In genomic region chr4:113090954-113091353, GRCh38 we compare ENCODE assay signal across 24 cellular contexts. TPM values are rescaled to one million over a fixed set of nuclear protein-coding genes. Genes with fewer than 3 reads are reported as not detected.
A peak's percentile ranks its signal among the peaks of the same experiment; 100 is the strongest.
DNase-seq lines count a peak whose midpoint lies in the region; ATAC-seq, FAIRE-seq and TF ChIP-seq lines count a peak whose summit lies in the region.
"Had no signal": no experiment of that assay in that cellular context is flagged by ENCODE, and none has a peak within 500 bp of the region (broad histone marks: within the 10 kb centered on the region; RNA-seq: fewer than 3 reads in every experiment).

No MANE protein-coding gene starts in this region.

- no peak overlapping the region for H2AK5ac ChIP-seq in mesendoderm (ENCODE audit: low read length)

- H3K27me3 ChIP-seq in mesendoderm (ENCODE audit: insufficient read depth, low read length, poor library complexity) (no peaks in the 10 kb centered on the region), suprapubic skin (no peaks in the 10 kb centered on the region)
- H3K27me3 ChIP-seq: BE2C, BLaER1 had no signal

- DNase-seq in GM12892 (ENCODE audit: insufficient read length), result no peak
- peak; percentile 61 for DNase-seq in cerebellar cortex (ENCODE audit: low spot score)
- DNase-seq in mesendoderm, result no peak
- DNase-seq in suprapubic skin (ENCODE audit: low spot score in 2 of 2), result no peak
- DNase-seq: 8988T; ACHN; BE2C; CD4-positive, alpha-beta memory T cell; CD4-positive, CD25-positive, alpha-beta regulatory T cell; CD8-positive, alpha-beta memory T cell; COR-L47; DMS 273 treated with DMSO at 0.1 percent for 48 hours; DMS153; DMS53; DMS79; DND-41; EL; GF-D8 had no signal

- H3K9me3 ChIP-seq in suprapubic skin, result no peaks in the 10 kb centered on the region
- H3K9me3 ChIP-seq: BE2C, BLaER1 had no signal

- no peak overlapping the region for H2BK15ac ChIP-seq in mesendoderm (replicated peaks; ENCODE audit: low read depth)

- H3K4ac ChIP-seq in mesendoderm (ENCODE audit: low read depth, low read length), result no peak overlapping the region

- H4K8ac ChIP-seq in mesendoderm (ENCODE audit: low read depth, low read length), result no peak overlapping the region

- H2BK5ac ChIP-seq in mesendoderm (ENCODE audit: low read length), result no peak overlapping the region

- no peak for TF ChIP-seq EP300 in suprapubic skin (IDR thresholded peaks at IDR 0.05)

- H3K23ac ChIP-seq in mesendoderm (ENCODE audit: low read length), result no peak overlapping the region

- TF ChIP-seq POLR2A in GM12892 (IDR thresholded peaks at IDR 0.05; ENCODE audit: low read depth, low read length), result no peak
- TF ChIP-seq POLR2A in suprapubic skin (IDR thresholded peaks at IDR 0.05), result no peak

- no peak overlapping the region for H3K18ac ChIP-seq in mesendoderm (ENCODE audit: low read length)

- no peaks in the 10 kb centered on the region for H3K79me1 ChIP-seq in mesendoderm (ENCODE audit: low read length)

- ATAC-seq in HG02970 (IDR thresholded peaks at IDR 0.05; ENCODE audit: low FRiP score, unreplicated experiment), result no peak

- no peak overlapping the region for H3K4me2 ChIP-seq in mesendoderm (ENCODE audit: low read length)
- H3K4me2 ChIP-seq: BLaER1 had no signal

- H3K27ac ChIP-seq in mesendoderm (ENCODE audit: low read depth, low read length) (no peak overlapping the region), suprapubic skin (no peak overlapping the region)
- H3K27ac ChIP-seq: BLaER1 had no signal

- H4K5ac ChIP-seq in mesendoderm (ENCODE audit: low read length), result no peak overlapping the region

- H2BK120ac ChIP-seq in mesendoderm (ENCODE audit: low read depth, low read length), result no peak overlapping the region

- no peaks in the 10 kb centered on the region for H3K4me1 ChIP-seq in mesendoderm (ENCODE audit: control insufficient read depth, low read depth, low read length)
- no peaks in the 10 kb centered on the region for H3K4me1 ChIP-seq in suprapubic skin
- H3K4me1 ChIP-seq: BLaER1 had no signal

- H3K56ac ChIP-seq in mesendoderm (ENCODE audit: low read length), result no peak overlapping the region

- H3K36me3 ChIP-seq in mesendoderm (ENCODE audit: control insufficient read depth, insufficient read depth, low read length), result no peaks in the 10 kb centered on the region
- no peaks in the 10 kb centered on the region for H3K36me3 ChIP-seq in suprapubic skin
- H3K36me3 ChIP-seq: BE2C, BLaER1 had no signal

- no peak overlapping the region for H3K9ac ChIP-seq in mesendoderm (ENCODE audit: low read length)
- H3K9ac ChIP-seq: BLaER1 had no signal

- H3K4me3 ChIP-seq in mesendoderm (ENCODE audit: low read length) (no peak overlapping the region), suprapubic skin (no peak overlapping the region)
- H3K4me3 ChIP-seq: BLaER1 had no signal

- TF ChIP-seq CTCF in suprapubic skin (IDR thresholded peaks at IDR 0.05), result no peak

- FAIRE-seq in GM12892 (lab: Jason Lieb, UNC), result peak; percentile 90
- FAIRE-seq: A204.1, G401.6, GM18507 had no signal

- H3K79me2 ChIP-seq in mesendoderm (ENCODE audit: control insufficient read depth, insufficient read depth, low read length), result no peaks in the 10 kb centered on the region

RNA-seq across cellular contexts. Expression of gene ANK2, which starts 41.5 kb away (rescaled TPM):
- polyA plus RNA-seq in GM12892 (2012; ENCODE audit: missing spikeins), result 7.5 TPM
- polyA plus RNA-seq in mesendoderm (2013, experiment 1 of 2), result 17.9 TPM
- polyA plus RNA-seq in mesendoderm (2013, experiment 2 of 2), result 16.8 TPM
- total RNA-seq in suprapubic skin, result 10 to 100 TPM in 2 of 4 donors, 1 to 10 TPM in 2; 7.7 to 15.2 (median 11.2) TPM
- total RNA-seq: CD4-positive, alpha-beta memory T cell; CD4-positive, CD25-positive, alpha-beta regulatory T cell had no signal
- polyA plus RNA-seq: CD14-positive monocyte; CD4-positive, alpha-beta memory T cell; CD4-positive, CD25-positive, alpha-beta regulatory T cell; CD8-positive, alpha-beta memory T cell had no signal
